27 cellular contexts compared by ENCODE assay signal in genomic region chr10:30878920-30879319, GRCh38.
"Had no signal": no experiment of that assay in that cellular context is flagged by ENCODE, and none has a peak within 500 bp of the region (broad histone marks: within the 10 kb centered on the region; RNA-seq: fewer than 3 reads in every experiment).

No MANE protein-coding gene starts in this region.

- H3K4me1 ChIP-seq: colonic mucosa, esophagus muscularis mucosa, esophagus squamous epithelium, foreskin keratinocyte, gastroesophageal sphincter had no signal

- DNase-seq: colonic mucosa; cortex of kidney; dermis blood vessel endothelial cell; dorsolateral prefrontal cortex; effector CD4-positive, alpha-beta T cell; effector CD8-positive, alpha-beta T cell; effector memory CD4-positive, alpha-beta T cell; effector memory CD8-positive, alpha-beta T cell; endodermal cell; erythroblast; esophagus squamous epithelium; foreskin fibroblast; foreskin keratinocyte; foreskin melanocyte; gastrocnemius medialis; glutamatergic neuron; head of caudate nucleus; heart left ventricle; heart right ventricle had no signal

- H3K4me3 ChIP-seq: colonic mucosa, coronary artery, dorsolateral prefrontal cortex, esophagus muscularis mucosa, esophagus squamous epithelium, gastrocnemius medialis, gastroesophageal sphincter, heart left ventricle, heart right ventricle had no signal

- H3K9me3 ChIP-seq: colonic mucosa, esophagus muscularis mucosa, esophagus squamous epithelium, gastrocnemius medialis, gastroesophageal sphincter, heart left ventricle, heart right ventricle had no signal

- H3K36me3 ChIP-seq: colonic mucosa had no signal

- H3K27me3 ChIP-seq: colonic mucosa, dorsolateral prefrontal cortex, esophagus muscularis mucosa, esophagus squamous epithelium, foreskin keratinocyte, gastrocnemius medialis, gastroesophageal sphincter, heart left ventricle, heart right ventricle had no signal

- H3K27ac ChIP-seq: colonic mucosa, coronary artery, dorsolateral prefrontal cortex, epithelial cell of prostate, esophagus muscularis mucosa, esophagus squamous epithelium, foreskin keratinocyte, gastrocnemius medialis, gastroesophageal sphincter, heart left ventricle, heart right ventricle had no signal

- ATAC-seq: effector memory CD8-positive, alpha-beta T cell; esophagus mucosa; foreskin keratinocyte; gastrocnemius medialis; gastroesophageal sphincter; heart left ventricle; heart right ventricle had no signal

- FAIRE-seq: colon, endothelial cell of umbilical vein, frontal cortex had no signal
